In genomic region chr11:72814831-72815618, GRCh38 we compare ENCODE assay signal across 8 cellular contexts. TPM values are rescaled to one million over a fixed set of nuclear protein-coding genes. Genes with fewer than 3 reads are reported as not detected.
A peak's percentile ranks its signal among the peaks of the same experiment; 100 is the strongest.
DNase-seq lines count a peak whose midpoint lies in the region; ATAC-seq and TF ChIP-seq lines count a peak whose summit lies in the region.

No MANE protein-coding gene starts in this region.

- H3K36me3 Mint-ChIP-seq in naive B cell (peaks cover 17 to 23% of the 10 kb centered on the region in 2 donors), type B pancreatic cell (peaks cover 10% of the 10 kb centered on the region)

- H3K4me3 Mint-ChIP-seq in naive B cell (peak overlapping the region; percentile 96 to 100 (median 98)), type B pancreatic cell (peak overlapping the region; percentile 97)

- peak overlapping the region; percentile 83 for H3K27ac ChIP-seq in epithelial cell of prostate

- peak; percentile 4 for TF ChIP-seq CTCF in type B pancreatic cell (conservative IDR thresholded peaks at IDR 0.05)

- peak; percentile 56 for DNase-seq in AG20443 (ENCODE audit: low spot score)
- DNase-seq in NCI-H2196 (lab: John Stamatoyannopoulos, UW; ENCODE audit: unreplicated experiment): peak; percentile 62
- peak; percentile 29 to 35 for DNase-seq in activated CD4-positive, alpha-beta T cell treated with anti-CD3 and anti-CD28 coated beads for 4 hours
- no peak for DNase-seq in epithelial cell of prostate (ENCODE audit: low read depth, low spot score)
- DNase-seq in naive B cell: no peak
- peak; percentile 76 for DNase-seq in type B pancreatic cell (ENCODE audit: extremely low spot score, unreplicated experiment)

- ATAC-seq in GM18517 (IDR thresholded peaks at IDR 0.05; ENCODE audit: unreplicated experiment): peak; percentile 27
- peak; percentile 5 for ATAC-seq in HG03025 (IDR thresholded peaks at IDR 0.05; ENCODE audit: low FRiP score, unreplicated experiment)
- peak; percentile 16 to 18 for ATAC-seq in naive B cell (ENCODE audit: low read depth in 2 of 2)

- H3K9me3 Mint-ChIP-seq in naive B cell (no peaks in the 10 kb centered on the region), type B pancreatic cell (no peaks in the 10 kb centered on the region)

- H3K27ac Mint-ChIP-seq in naive B cell (peak overlapping the region; percentile 98 to 100 (median 99)), type B pancreatic cell (peak overlapping the region; percentile 95)

- H3K4me1 Mint-ChIP-seq in naive B cell (peaks cover 50 to 56% (median 50%) of the 10 kb centered on the region in 3 donors), type B pancreatic cell (ENCODE audit: unreplicated experiment) (peaks cover 15% of the 10 kb centered on the region)

- no peaks in the 10 kb centered on the region for H3K27me3 Mint-ChIP-seq in naive B cell
- no peaks in the 10 kb centered on the region for H3K27me3 Mint-ChIP-seq in type B pancreatic cell

RNA-seq across cellular contexts. Expression of gene ATG16L2, which starts 0.8 kb away (rescaled TPM):
- 10 to 100 TPM; 19.1 to 35.5 (median 21.3) TPM for polyA plus RNA-seq in naive B cell (ENCODE audit: low read depth in 6 of 6)
- total RNA-seq in type B pancreatic cell (ENCODE audit: low replicate concordance): 26.3 and 29.5 TPM in 2 replicates

RNA-seq across cellular contexts. Expression of gene STARD10, which starts 21.2 kb away (rescaled TPM):
- 10 to 100 TPM; 24.3 to 39.2 (median 30.7) TPM for polyA plus RNA-seq in naive B cell (ENCODE audit: low read depth in 6 of 6)
- 170 and 313 TPM in 2 replicates for total RNA-seq in type B pancreatic cell (ENCODE audit: low replicate concordance)

Comparison
In these comparisons a context has a peak if more than half of its experiments do, and no peak if none do; other contexts are left out.
1. DNase-seq: peak in AG20443 (single experiment), NCI-H2196 (single experiment), activated CD4-positive, alpha-beta T cell treated with anti-CD3 and anti-CD28 coated beads for 4 hours (2 of 2) and type B pancreatic cell (single experiment); none in epithelial cell of prostate (single experiment) and naive B cell (single experiment).
2. Peak in every context shown above with its lines, with median percentiles within 50 percentile points of each other: ATAC-seq.